Comparison of ENCODE assay signal across 28 cellular contexts in genomic region chr6:150463852-150464251, GRCh38.
"Had no signal": no experiment of that assay in that cellular context is flagged by ENCODE, and none has a peak within 500 bp of the region (broad histone marks: within the 10 kb centered on the region; RNA-seq: fewer than 3 reads in every experiment).

No MANE protein-coding gene starts in this region.

- H3K9me3 Mint-ChIP-seq: stimulated activated effector memory CD8-positive, alpha-beta T cell treated with anti-CD3 and anti-CD28 coated beads, Interleukin-12 subunit alpha, Interleukin-12 subunit beta, amount 100 ng/mL, for 72 hours; stimulated activated memory B cell treated with anti-CD40 and anti-IgM and Interleukin-4, amounts not matched to agents 10 μg/mL and 1 μg/mL and 100 μg/mL, for 72 hours; stimulated activated naive CD8-positive, alpha-beta T cell treated with anti-CD3 and anti-CD28 coated beads, Interleukin-15, amount 100 ng/mL, for 72 hours; stimulated activated naive CD8-positive, alpha-beta T cell treated with anti-CD3 and anti-CD28 coated beads, Interleukin-15, Interleukin-2, amounts not matched to agents 100 ng/mL and 50 ng/mL, for 24 hours had no signal

- H3K4me3 ChIP-seq: stomach, suprapubic skin, testis, thoracic aorta, thyroid gland, tibial artery, tibial nerve, transverse colon, upper lobe of left lung, upper lobe of right lung, uterus, vagina had no signal

- H3K4me3 Mint-ChIP-seq: stimulated activated effector memory CD8-positive, alpha-beta T cell treated with anti-CD3 and anti-CD28 coated beads, Interleukin-12 subunit alpha, Interleukin-12 subunit beta, amount 100 ng/mL, for 72 hours; stimulated activated memory B cell treated with anti-CD40 and anti-IgM and Interleukin-4, amounts not matched to agents 10 μg/mL and 1 μg/mL and 100 μg/mL, for 72 hours; stimulated activated naive B cell treated with anti-CD40 and anti-IgM and Interleukin-4, amounts not matched to agents 10 μg/mL and 1 μg/mL and 100 μg/mL, for 72 hours; stimulated activated naive CD8-positive, alpha-beta T cell treated with anti-CD3 and anti-CD28 coated beads, Interleukin-15, amount 100 ng/mL, for 72 hours; stimulated activated naive CD8-positive, alpha-beta T cell treated with anti-CD3 and anti-CD28 coated beads, Interleukin-15, Interleukin-2, amounts not matched to agents 100 ng/mL and 50 ng/mL, for 24 hours; type B pancreatic cell had no signal

- H3K27ac Mint-ChIP-seq: stimulated activated effector memory CD8-positive, alpha-beta T cell treated with anti-CD3 and anti-CD28 coated beads, Interleukin-12 subunit alpha, Interleukin-12 subunit beta, amount 100 ng/mL, for 72 hours; stimulated activated memory B cell treated with anti-CD40 and anti-IgM and Interleukin-4, amounts not matched to agents 10 μg/mL and 1 μg/mL and 100 μg/mL, for 72 hours; stimulated activated naive B cell treated with anti-CD40 and anti-IgM and Interleukin-4, amounts not matched to agents 10 μg/mL and 1 μg/mL and 100 μg/mL, for 72 hours; stimulated activated naive CD8-positive, alpha-beta T cell treated with anti-CD3 and anti-CD28 coated beads, Interleukin-15, amount 100 ng/mL, for 72 hours; stimulated activated naive CD8-positive, alpha-beta T cell treated with anti-CD3 and anti-CD28 coated beads, Interleukin-15, Interleukin-2, amounts not matched to agents 100 ng/mL and 50 ng/mL, for 24 hours; type B pancreatic cell had no signal

- H3K4me1 Mint-ChIP-seq: stimulated activated effector memory CD8-positive, alpha-beta T cell treated with anti-CD3 and anti-CD28 coated beads, Interleukin-12 subunit alpha, Interleukin-12 subunit beta, amount 100 ng/mL, for 72 hours; stimulated activated memory B cell treated with anti-CD40 and anti-IgM and Interleukin-4, amounts not matched to agents 10 μg/mL and 1 μg/mL and 100 μg/mL, for 72 hours; stimulated activated naive B cell treated with anti-CD40 and anti-IgM and Interleukin-4, amounts not matched to agents 10 μg/mL and 1 μg/mL and 100 μg/mL, for 72 hours; stimulated activated naive CD8-positive, alpha-beta T cell treated with anti-CD3 and anti-CD28 coated beads, Interleukin-15, amount 100 ng/mL, for 72 hours had no signal

- DNase-seq: stimulated activated CD4-positive, alpha-beta T cell treated with anti-CD3 and anti-CD28 coated beads, Interleukin-2, amount 100 ng/mL, for 48 hours; stimulated activated CD4-positive, alpha-beta T cell treated with anti-CD3 and anti-CD28 coated beads, Interleukin-4, amount 100 ng/mL, for 1 hour; stimulated activated CD4-positive, alpha-beta T cell treated with anti-CD3 and anti-CD28 coated beads, Interleukin-4, amount 100 ng/mL, for 24 hours; stimulated activated CD4-positive, alpha-beta T cell treated with anti-CD3 and anti-CD28 coated beads, Interleukin-4, amount 100 ng/mL, for 4 hours; stimulated activated CD8-positive, alpha-beta memory T cell treated with anti-CD3 and anti-CD28 coated beads, Interleukin-4, amount 100 ng/mL, for 48 hours; stimulated activated naive B cell treated with anti-CD40 and anti-IgM and Interleukin-4, amounts not matched to agents 10 μg/mL and 1 μg/mL and 100 μg/mL, for 72 hours; stimulated activated naive CD4-positive, alpha-beta T cell; stimulated activated naive CD4-positive, alpha-beta T cell treated with Interleukin-2 at 50 U/mL for 16 hours; stimulated activated naive CD8-positive, alpha-beta T cell treated with anti-CD3 and anti-CD28 coated beads, Interleukin-15, amount 100 ng/mL, for 72 hours; stimulated activated naive CD8-positive, alpha-beta T cell treated with anti-CD3 and anti-CD28 coated beads, Interleukin-15, Interleukin-2, amounts not matched to agents 100 U/mL and 50 U/mL, for 24 hours; stomach; substantia nigra; testis; thyroid gland; tibial artery; transverse colon; trophoblast cell; upper lobe of left lung; upper lobe of right lung; uterus had no signal

- H3K27me3 ChIP-seq: stomach, suprapubic skin, testis, thyroid gland, tibial artery, tibial nerve, transverse colon, upper lobe of left lung, upper lobe of right lung, uterus, vagina had no signal

- H3K4me1 ChIP-seq: stomach, suprapubic skin, testis, thyroid gland, tibial artery, tibial nerve, transverse colon, upper lobe of left lung, upper lobe of right lung, uterus, vagina had no signal

- H3K36me3 ChIP-seq: stomach, suprapubic skin, thoracic aorta, thyroid gland, tibial artery, tibial nerve, transverse colon, upper lobe of left lung, upper lobe of right lung, uterus, vagina had no signal

- H3K36me3 Mint-ChIP-seq: stimulated activated effector memory CD8-positive, alpha-beta T cell treated with anti-CD3 and anti-CD28 coated beads, Interleukin-12 subunit alpha, Interleukin-12 subunit beta, amount 100 ng/mL, for 72 hours; stimulated activated memory B cell treated with anti-CD40 and anti-IgM and Interleukin-4, amounts not matched to agents 10 μg/mL and 1 μg/mL and 100 μg/mL, for 72 hours; stimulated activated naive B cell treated with anti-CD40 and anti-IgM and Interleukin-4, amounts not matched to agents 10 μg/mL and 1 μg/mL and 100 μg/mL, for 72 hours; type B pancreatic cell had no signal

- H3K27ac ChIP-seq: stomach, suprapubic skin, testis, thoracic aorta, thyroid gland, tibial artery, tibial nerve, transverse colon, upper lobe of left lung, upper lobe of right lung, uterus, vagina had no signal

- H3K9me3 ChIP-seq: suprapubic skin, testis, thoracic aorta, thyroid gland, tibial artery, tibial nerve, transverse colon, upper lobe of left lung, upper lobe of right lung, uterus, vagina had no signal

- H3K27me3 Mint-ChIP-seq: stimulated activated memory B cell treated with anti-CD40 and anti-IgM and Interleukin-4, amounts not matched to agents 10 μg/mL and 1 μg/mL and 100 μg/mL, for 72 hours; type B pancreatic cell had no signal
